Comparison of ENCODE assay signal across 1 cellular context in the genomic region with DNA sequence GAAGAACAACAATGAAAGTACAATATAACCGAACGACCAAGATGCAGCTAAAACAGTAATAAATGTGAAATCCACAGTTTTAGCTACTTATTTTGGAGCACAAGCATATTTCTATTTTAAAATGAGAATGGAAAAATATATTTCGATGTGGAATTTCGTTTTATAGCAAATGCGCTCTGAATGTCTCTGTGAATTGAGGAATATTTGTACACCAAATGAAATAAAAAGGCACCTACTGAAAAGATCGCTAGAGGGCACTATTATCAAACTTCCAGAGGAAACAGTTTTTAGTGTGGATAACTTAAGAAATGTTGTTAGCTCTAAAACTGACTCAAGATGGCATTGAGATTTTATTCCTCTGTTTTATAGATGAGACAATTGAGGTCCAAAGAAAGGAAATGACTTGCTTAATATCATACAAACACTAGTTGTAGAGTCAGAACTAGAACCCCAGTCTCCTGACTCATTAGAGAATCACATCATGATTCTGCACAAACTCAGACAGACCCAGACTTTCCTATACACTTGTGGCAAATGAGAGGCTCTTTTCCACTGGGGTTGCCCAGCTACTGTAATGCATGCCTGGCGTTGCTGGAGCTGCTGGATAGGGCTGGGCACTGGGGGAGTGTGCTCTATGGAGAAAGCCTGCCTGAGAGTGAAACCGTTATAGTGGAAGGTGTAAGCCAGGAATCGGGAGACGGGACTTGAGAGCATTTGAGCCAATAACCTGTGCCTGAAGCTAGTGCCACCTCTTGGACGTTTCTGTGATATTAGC.
TF ChIP-seq lines count a peak whose summit lies in the region.

No MANE protein-coding gene starts in this region.

TF ChIP-seq in HepG2, 621 proteins besides CTCF, POLR2A, EP300 and RAD21 (continued from another document):
- TF ChIP-seq, protein P1, sequence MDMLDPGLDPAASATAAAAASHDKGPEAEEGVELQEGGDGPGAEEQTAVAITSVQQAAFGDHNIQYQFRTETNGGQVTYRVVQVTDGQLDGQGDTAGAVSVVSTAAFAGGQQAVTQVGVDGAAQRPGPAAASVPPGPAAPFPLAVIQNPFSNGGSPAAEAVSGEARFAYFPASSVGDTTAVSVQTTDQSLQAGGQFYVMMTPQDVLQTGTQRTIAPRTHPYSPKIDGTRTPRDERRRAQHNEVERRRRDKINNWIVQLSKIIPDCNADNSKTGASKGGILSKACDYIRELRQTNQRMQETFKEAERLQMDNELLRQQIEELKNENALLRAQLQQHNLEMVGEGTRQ (IDR thresholded peaks at IDR 0.05; ENCODE audit: low read depth, low read length) = no peak
- TF ChIP-seq, protein P1 (CRISPR knock-in tag; IDR thresholded peaks at IDR 0.05; ENCODE audit: borderline replicate concordance) = no peak
